8 cellular contexts compared by ENCODE assay signal in the genomic region with DNA sequence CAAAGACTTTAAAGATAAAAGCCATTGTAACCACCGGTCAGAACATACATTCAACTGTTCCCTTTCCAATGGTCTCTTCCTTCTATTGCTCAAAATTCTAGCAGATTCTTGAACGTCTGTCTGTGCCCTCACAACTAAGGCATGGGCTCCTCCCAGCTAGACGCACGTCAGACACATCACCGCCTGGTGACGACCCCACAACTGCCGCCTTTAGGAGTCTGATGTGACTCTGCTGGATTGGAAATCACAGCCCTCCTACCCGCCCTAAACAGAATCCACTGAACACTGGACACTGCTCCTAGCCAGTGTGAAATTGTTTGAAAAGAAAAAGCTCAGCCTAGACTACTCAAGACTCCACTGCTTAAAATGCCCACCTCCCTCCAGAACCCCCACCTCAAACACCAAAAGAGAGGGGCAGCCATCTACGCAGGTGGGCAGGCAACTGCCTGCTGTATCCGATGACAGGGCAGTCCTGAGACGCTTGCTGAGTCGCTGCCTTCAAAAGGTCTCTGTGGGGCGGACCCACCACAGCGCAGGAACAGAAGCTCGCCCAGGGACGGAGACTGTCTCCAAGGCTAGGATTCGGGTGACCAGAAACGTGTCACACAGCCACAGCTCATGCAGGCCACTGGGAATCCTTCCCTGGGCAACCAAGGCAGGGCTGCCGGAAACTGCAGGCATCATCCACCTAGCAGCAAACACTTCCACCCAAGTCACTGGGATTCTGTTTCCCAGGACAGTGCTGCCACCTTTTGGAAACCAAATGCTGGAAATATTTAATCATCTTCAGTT. TPM values are rescaled to one million over a fixed set of nuclear protein-coding genes. Genes with fewer than 3 reads are reported as not detected.
DNase-seq lines count a peak whose midpoint lies in the region; ATAC-seq, FAIRE-seq and TF ChIP-seq lines count a peak whose summit lies in the region.

No MANE protein-coding gene starts in this region.

- FAIRE-seq in astrocyte (lab: Jason Lieb, UNC), result no peak
- FAIRE-seq in keratinocyte (lab: Jason Lieb, UNC), result no peak

- H3K4me1 ChIP-seq in HCT116 (ENCODE audit: control insufficient read depth in 1 of 2, insufficient read depth in 2 of 2, low read length in 2 of 2) (peaks cover 10 to 12% of the 10 kb centered on the region in 2 experiments), astrocyte (ENCODE audit: insufficient read depth, low read length) (no peaks in the 10 kb centered on the region), keratinocyte (ENCODE audit: control insufficient read depth, extremely low read depth, insufficient read depth, low read length) (peaks cover 14% of the 10 kb centered on the region)
- H3K4me1 ChIP-seq in CD4-positive, alpha-beta memory T cell (ENCODE audit: insufficient read depth, low read length), result no peaks in the 10 kb centered on the region

- peak; percentile 45 for TF ChIP-seq CTCF in AG04449 (IDR thresholded peaks at IDR 0.05; ENCODE audit: insufficient read depth, low read length, missing control alignments)
- peak; percentile 7 to 47 (median 44); a peak in 3 of 6 replicates for TF ChIP-seq CTCF in HCT116 (IDR thresholded peaks at IDR 0.05 in 2 of 3, conservative IDR thresholded peaks at IDR 0.05 in 1 of 3; ENCODE audit: borderline replicate concordance in 1 of 3, insufficient read depth in 1 of 3, low read depth in 2 of 3, low read length in 2 of 3)
- TF ChIP-seq CTCF in astrocyte (IDR thresholded peaks at IDR 0.05; ENCODE audit: insufficient read depth, low read depth, low read length), result peak; percentile 26
- peak; percentile 15 to 58 (median 21) for TF ChIP-seq CTCF in keratinocyte (optimal IDR thresholded peaks at IDR 0.05 in 1 of 3, IDR thresholded peaks at IDR 0.05 in 1 of 3, conservative IDR thresholded peaks at IDR 0.05 in 1 of 3; ENCODE audit: extremely low read depth in 1 of 3, insufficient read depth in 2 of 3, low read length in 3 of 3)

- H3K9me2 ChIP-seq in HCT116 (ENCODE audit: insufficient read depth), result no peaks in the 10 kb centered on the region

- RAD21 ChIA-PET in HCT116 (lab: Charles Lee; ENCODE audit: low non-redundant PET in 1 of 2, low total read pairs in 2 of 2, uncharacterized antibody in 2 of 2, unreplicated experiment in 2 of 2), result interaction anchor here in 1 of 2 experiments (1.2 kb wide), 1 partner anchor 372 kb away, joined by 3 read pairs; no protein-coding TSS in a partner anchor

- no peaks in the 10 kb centered on the region for H3K9me3 Mint-ChIP-seq in astrocyte (ENCODE audit: unreplicated experiment)
- peaks cover 0 to 1% (median 0%) of the 10 kb centered on the region in 8 donors for H3K9me3 Mint-ChIP-seq in CD4-positive, alpha-beta memory T cell

- peaks cover 23% of the 10 kb centered on the region for H3K36me3 Mint-ChIP-seq in astrocyte (ENCODE audit: low read depth, unreplicated experiment)
- peaks cover 0 to 3% of the 10 kb centered on the region in 2 donors for H3K36me3 Mint-ChIP-seq in CD4-positive, alpha-beta memory T cell

- H3K79me2 ChIP-seq in HCT116 (ENCODE audit: insufficient read depth, low read length), result no peaks in the 10 kb centered on the region
- no peaks in the 10 kb centered on the region for H3K79me2 ChIP-seq in astrocyte (ENCODE audit: insufficient read depth, low read length)
- H3K79me2 ChIP-seq in keratinocyte (ENCODE audit: control insufficient read depth, insufficient read depth, low read length), result peaks cover 23% of the 10 kb centered on the region

- H3K4me3 ChIP-seq in AG04449 (ENCODE audit: low read depth, low read length) (no peak overlapping the region), HCT116 (replicated peaks in 1 of 2; ENCODE audit: low read depth in 1 of 2, low read length in 2 of 2) (no peak overlapping the region), astrocyte (ENCODE audit: insufficient read depth, low read depth, low read length) (no peak overlapping the region), keratinocyte (ENCODE audit: control insufficient read depth in 2 of 3, extremely low read depth in 1 of 3, insufficient read depth in 2 of 3, low read depth in 1 of 3, low read length in 3 of 3) (no peak overlapping the region)
- H3K4me3 ChIP-seq in CD4-positive, alpha-beta memory T cell (ENCODE audit: low read length in 2 of 2), result no peak overlapping the region

- no peak overlapping the region for H3K27ac Mint-ChIP-seq in astrocyte (ENCODE audit: unreplicated experiment)
- no peak overlapping the region for H3K27ac Mint-ChIP-seq in CD4-positive, alpha-beta memory T cell

- H3K27me3 Mint-ChIP-seq in astrocyte (ENCODE audit: low read depth, unreplicated experiment), result peaks cover 2% of the 10 kb centered on the region
- peaks cover 0 to 9% of the 10 kb centered on the region in 2 donors for H3K27me3 Mint-ChIP-seq in CD4-positive, alpha-beta memory T cell

- H3K4me1 Mint-ChIP-seq in astrocyte (ENCODE audit: low read depth, unreplicated experiment), result peaks cover 13% of the 10 kb centered on the region
- H3K4me1 Mint-ChIP-seq in CD4-positive, alpha-beta memory T cell, result peaks cover 2 to 8% (median 6%) of the 10 kb centered on the region in 4 donors

- POLR2A ChIA-PET in AG04449 (lab: Yijun Ruan, JAX), result no interaction called here
- POLR2A ChIA-PET in HCT116 (lab: Charles Lee), result no interaction called here
- POLR2A ChIA-PET in CD4-positive, alpha-beta memory T cell (lab: Charles Lee; ENCODE audit: partially characterized antibody), result no interaction called here

- H2AFZ ChIP-seq in HCT116 (ENCODE audit: low read depth, low read length, poor library complexity, severe bottlenecking) (no peak overlapping the region), astrocyte (ENCODE audit: low read depth, low read length) (no peak overlapping the region), keratinocyte (ENCODE audit: control insufficient read depth, low read length) (no peak overlapping the region)

- TF ChIP-seq POLR2A in HCT116 (IDR thresholded peaks at IDR 0.05; ENCODE audit: borderline replicate concordance, extremely low read depth, insufficient read depth, insufficient read length), result no peak

- H3K9ac ChIP-seq in HCT116 (ENCODE audit: low read length) (no peak overlapping the region), astrocyte (ENCODE audit: low read length) (no peak overlapping the region), keratinocyte (ENCODE audit: control insufficient read depth, extremely low read depth, insufficient read depth, low read length) (no peak overlapping the region)

- BruUV-seq in HCT116 (replicated peaks; lab: Mats Ljungman, UMichigan), result no TSS peak

- intact Hi-C loops in HCT116 (cut with micrococcal nuclease), result loop anchor here (5.0 to 10.0 kb wide), 2 partner anchors 320 to 428 kb away; no protein-coding TSS in a partner anchor
- intact Hi-C loops in CD4-positive, alpha-beta memory T cell (cut with micrococcal nuclease), result no loop called here

- dilution Hi-C loops in keratinocyte (cut with MboI; ENCODE audit: extremely low pct_ligation_motif_present, low sequenced_read_pairs), result no loop called here

- H4K20me1 ChIP-seq in HCT116 (ENCODE audit: insufficient read depth), result no peaks in the 10 kb centered on the region
- H4K20me1 ChIP-seq in astrocyte (ENCODE audit: insufficient read depth, low read length), result peaks cover 5% of the 10 kb centered on the region
- H4K20me1 ChIP-seq in keratinocyte (ENCODE audit: control insufficient read depth, extremely low read depth, insufficient read depth, low read length), result no peaks in the 10 kb centered on the region

- H3K27ac ChIP-seq in HCT116 (ENCODE audit: low read depth, low read length) (no peak overlapping the region), astrocyte (ENCODE audit: low read depth, low read length) (no peak overlapping the region), keratinocyte (ENCODE audit: control insufficient read depth, insufficient read depth, low read length) (no peak overlapping the region)
- no peak overlapping the region for H3K27ac ChIP-seq in CD4-positive, alpha-beta memory T cell (ENCODE audit: low read depth, low read length)

- peak; percentile 73 for TF ChIP-seq RAD21 in HCT116 (IDR thresholded peaks at IDR 0.05; ENCODE audit: low read depth)

- H3K9me3 ChIP-seq in HCT116 (ENCODE audit: control insufficient read depth in 1 of 2, insufficient read depth in 1 of 2, low read depth in 1 of 2, low read length in 2 of 2) (no peaks in the 10 kb centered on the region), astrocyte (ENCODE audit: insufficient read depth, low read depth, low read length) (no peaks in the 10 kb centered on the region), keratinocyte (ENCODE audit: control insufficient read depth, low read depth, low read length) (no peaks in the 10 kb centered on the region)
- H3K9me3 ChIP-seq in CD4-positive, alpha-beta memory T cell (ENCODE audit: control insufficient read depth in 1 of 2, low read length in 2 of 2), result no peaks in the 10 kb centered on the region

- H3K27me3 ChIP-seq in HCT116 (ENCODE audit: insufficient read depth, low read length) (no peaks in the 10 kb centered on the region), astrocyte (ENCODE audit: insufficient read depth, low read length) (no peaks in the 10 kb centered on the region), keratinocyte (ENCODE audit: control insufficient read depth, extremely low read depth, insufficient read depth, low read length) (no peaks in the 10 kb centered on the region)
- no peaks in the 10 kb centered on the region for H3K27me3 ChIP-seq in CD4-positive, alpha-beta memory T cell (ENCODE audit: insufficient read depth, low read length)

- peaks cover 5% of the 10 kb centered on the region for H3K9me1 ChIP-seq in keratinocyte (ENCODE audit: control insufficient read depth, extremely low read depth, insufficient read depth, low read length)

- ATAC-seq in HCT116, result peak; percentile 72
- ATAC-seq in GM19351 (IDR thresholded peaks at IDR 0.05; ENCODE audit: unreplicated experiment), result no peak

- no peak overlapping the region for H3K4me3 Mint-ChIP-seq in astrocyte (ENCODE audit: unreplicated experiment)
- H3K4me3 Mint-ChIP-seq in CD4-positive, alpha-beta memory T cell, result no peak overlapping the region

- DNase-seq in AG04449 (ENCODE audit: low read depth, low spot score), result no peak
- DNase-seq in HCT116 (ENCODE audit: low read depth, low spot score), result no peak
- no peak for DNase-seq in astrocyte (ENCODE audit: low read depth)
- no peak for DNase-seq in keratinocyte (ENCODE audit: low read depth, low spot score)
- no peak for DNase-seq in CD4-positive, alpha-beta memory T cell
- DNase-seq in activated effector memory CD4-positive, alpha-beta T cell treated with anti-CD3 and anti-CD28 coated beads, Interleukin-2, amount 50 U/mL, for 16 hours, result no peak
- no peak for DNase-seq in NCI-H187 (lab: John Stamatoyannopoulos, UW)

- H3K4me2 ChIP-seq in HCT116 (ENCODE audit: low read length) (no peak overlapping the region), astrocyte (ENCODE audit: low read length) (peak overlapping the region; percentile 28), keratinocyte (ENCODE audit: control insufficient read depth, extremely low read depth, insufficient read depth, low read depth, low read length) (no peak overlapping the region)

- CTCF ChIA-PET in AG04449 (lab: Yijun Ruan, JAX) (interaction anchor here (0.6 to 4.6 kb wide), 25 partner anchors 8 to 377 kb away, joined by 3 to 27 read pairs (median 6); no protein-coding TSS in a partner anchor), HCT116 (lab: Charles Lee) (interaction anchor here (1.0 to 1.6 kb wide), 4 partner anchors 14 to 784 kb away, joined by 3 read pairs; no protein-coding TSS in a partner anchor)
- CTCF ChIA-PET in CD4-positive, alpha-beta memory T cell (lab: Charles Lee; ENCODE audit: partially characterized antibody), result no interaction called here

- no peaks in the 10 kb centered on the region for H3K36me3 ChIP-seq in HCT116 (ENCODE audit: control insufficient read depth in 1 of 2, insufficient read depth in 2 of 2, low read length in 2 of 2)
- no peaks in the 10 kb centered on the region for H3K36me3 ChIP-seq in astrocyte (ENCODE audit: insufficient read depth, low read length)
- H3K36me3 ChIP-seq in keratinocyte (ENCODE audit: control insufficient read depth in 2 of 2, extremely low read depth in 1 of 2, insufficient read depth in 2 of 2, low read length in 2 of 2), result peaks cover 10 to 27% of the 10 kb centered on the region in 2 experiments
- no peaks in the 10 kb centered on the region for H3K36me3 ChIP-seq in CD4-positive, alpha-beta memory T cell (ENCODE audit: insufficient read depth, low read length)

RNA-seq across cellular contexts. Expression of a gene that starts 34.7 kb away (rescaled TPM):
- total RNA-seq in HCT116 (2021; ENCODE audit: unreplicated experiment), result 7.6 TPM
- 8.5 and 9.3 TPM in 2 replicates for polyA plus RNA-seq in HCT116 (2012)
- total RNA-seq in astrocyte, result 25.0 and 27.7 TPM in 2 replicates
- polyA plus RNA-seq in keratinocyte, result 81.7 to 105 TPM (median 95.6 TPM) in 3 replicates
- 83.9 TPM for polyA plus RNA-seq in keratinocyte (2011; ENCODE audit: low read depth)
- polyA plus RNA-seq in keratinocyte (2011; cell fraction: cytosol; rRNA removed), result 71.7 and 85.2 TPM in 2 replicates
- 134 and 143 TPM in 2 replicates for polyA plus RNA-seq in keratinocyte (2011; cell fraction: nucleus; rRNA removed)
- polyA plus RNA-seq in keratinocyte (2012; ENCODE audit: low replicate concordance), result 59.5 and 86.4 TPM in 2 replicates
- polyA minus RNA-seq in keratinocyte, result 71.0 to 119 TPM (median 96.2 TPM) in 3 replicates
- polyA minus RNA-seq in keratinocyte (2011; cell fraction: cytosol; rRNA and poly(A)+ RNA removed), result 60.0 TPM
- polyA minus RNA-seq in keratinocyte (2011; cell fraction: nucleus; rRNA and poly(A)+ RNA removed), result 50.8 and 85.9 TPM in 2 replicates
- 1 to 10 TPM; 1.4 to 1.7 TPM for total RNA-seq in CD4-positive, alpha-beta memory T cell
- polyA plus RNA-seq in CD4-positive, alpha-beta memory T cell, result under 1 TPM; 0.46 to 0.47 TPM
